1 cellular context compared by ENCODE assay signal in genomic region chr6:113668712-113669408, GRCh38.
TF ChIP-seq lines count a peak whose summit lies in the region.

No MANE protein-coding gene starts in this region.

TF ChIP-seq in HepG2, 621 proteins besides CTCF, POLR2A, EP300 and RAD21 (continued from another document and continues in another):
- no peak for TF ChIP-seq ZBTB4 (CRISPR knock-in tag; IDR thresholded peaks at IDR 0.05; ENCODE audit: borderline replicate concordance)
- TF ChIP-seq HOXA9 (CRISPR knock-in tag; IDR thresholded peaks at IDR 0.05; ENCODE audit: borderline replicate concordance), result no peak
- 0 out of 2 replicates have a peak, but pooled peaks have one; percentile 36 for TF ChIP-seq TBX2 (CRISPR knock-in tag; IDR thresholded peaks at IDR 0.05; ENCODE audit: borderline replicate concordance)
- TF ChIP-seq MYPOP (CRISPR knock-in tag; IDR thresholded peaks at IDR 0.05), result peak; percentile 33; the same call in 1 of the 2 replicates
- TF ChIP-seq ZNF770 (CRISPR knock-in tag; IDR thresholded peaks at IDR 0.05), result no peak
- TF ChIP-seq ZNF639 (CRISPR knock-in tag; conservative IDR thresholded peaks at IDR 0.05), result no peak
- TF ChIP-seq FOXP1 (IDR thresholded peaks at IDR 0.05), result peak; percentile 88
- peak; percentile 95 for TF ChIP-seq FOXP1 (CRISPR knock-in tag; IDR thresholded peaks at IDR 0.05)
- TF ChIP-seq KLF11 (CRISPR knock-in tag; IDR thresholded peaks at IDR 0.05), result peak; percentile 39; the same call in 1 of the 2 replicates
- TF ChIP-seq BCL6 (CRISPR knock-in tag; IDR thresholded peaks at IDR 0.05), result peak; percentile 33; the same call in 1 of the 2 replicates
- no peak for TF ChIP-seq MZF1 (CRISPR knock-in tag; IDR thresholded peaks at IDR 0.05; ENCODE audit: borderline replicate concordance)
- TF ChIP-seq TCF7 (IDR thresholded peaks at IDR 0.05; ENCODE audit: low read depth), result peak; percentile 69
- no peak; the same call in 1 of the 2 replicates for TF ChIP-seq SMAD3 (CRISPR knock-in tag; IDR thresholded peaks at IDR 0.05)
- TF ChIP-seq KAT7 (CRISPR knock-in tag; IDR thresholded peaks at IDR 0.05; ENCODE audit: borderline replicate concordance), result no peak
- TF ChIP-seq ZNF343 (CRISPR knock-in tag; IDR thresholded peaks at IDR 0.05), result no peak
- TF ChIP-seq ZSCAN12 (CRISPR knock-in tag; IDR thresholded peaks at IDR 0.05), result no peak
- TF ChIP-seq HMGXB3 (CRISPR knock-in tag; IDR thresholded peaks at IDR 0.05; ENCODE audit: borderline replicate concordance), result no peak
- TF ChIP-seq ZBTB33 (CRISPR knock-in tag; IDR thresholded peaks at IDR 0.05), result no peak
- 0 out of 2 replicates have a peak, but pooled peaks have one; percentile 32 for TF ChIP-seq ARID2 (CRISPR knock-in tag; IDR thresholded peaks at IDR 0.05; ENCODE audit: borderline replicate concordance)
- peak; percentile 86 for TF ChIP-seq ARID5B (CRISPR knock-in tag; IDR thresholded peaks at IDR 0.05)
- no peak for TF ChIP-seq ZNF580 (CRISPR knock-in tag; IDR thresholded peaks at IDR 0.05; ENCODE audit: borderline replicate concordance, low read depth)
- peak; percentile 9; the same call in 1 of the 2 replicates for TF ChIP-seq CHD4 (IDR thresholded peaks at IDR 0.05; ENCODE audit: borderline replicate concordance, low read length)
- no peak for TF ChIP-seq TFAP4 (IDR thresholded peaks at IDR 0.05; ENCODE audit: borderline replicate concordance, low read depth)
- no peak for TF ChIP-seq ZNF746 (CRISPR knock-in tag; IDR thresholded peaks at IDR 0.05)
- TF ChIP-seq ZNF788 (CRISPR knock-in tag; IDR thresholded peaks at IDR 0.05; ENCODE audit: borderline replicate concordance), result no peak
- no peak for TF ChIP-seq ZNF766 (CRISPR knock-in tag; IDR thresholded peaks at IDR 0.05; ENCODE audit: borderline replicate concordance)
- no peak for TF ChIP-seq GATAD1 (CRISPR knock-in tag; IDR thresholded peaks at IDR 0.05)
- no peak for TF ChIP-seq ZBTB7B (CRISPR knock-in tag; IDR thresholded peaks at IDR 0.05)
- TF ChIP-seq TERF1 (CRISPR knock-in tag; IDR thresholded peaks at IDR 0.05), result no peak
- no peak for TF ChIP-seq SOX6 (IDR thresholded peaks at IDR 0.05)
- TF ChIP-seq SOX6 (CRISPR knock-in tag; IDR thresholded peaks at IDR 0.05), result peak; percentile 86
- peak; percentile 43 for TF ChIP-seq RFX3 (CRISPR knock-in tag; IDR thresholded peaks at IDR 0.05)
- peak; percentile 58; the same call in 1 of the 2 replicates for TF ChIP-seq GFI1 (CRISPR knock-in tag; IDR thresholded peaks at IDR 0.05; ENCODE audit: borderline replicate concordance)
- TF ChIP-seq NCOA2 (CRISPR knock-in tag; IDR thresholded peaks at IDR 0.05), result peak; percentile 81
- TF ChIP-seq U2AF1 (optimal IDR thresholded peaks at IDR 0.05; ENCODE audit: low read depth, low read length), result no peak
- no peak for TF ChIP-seq SNAPC5 (CRISPR knock-in tag; IDR thresholded peaks at IDR 0.05; ENCODE audit: borderline replicate concordance)
